Comparison of ENCODE assay signal across 1 cellular context in genomic region chr1:12176298-12177118, GRCh38.
TF ChIP-seq lines count a peak whose summit lies in the region.

No MANE protein-coding gene starts in this region.

TF ChIP-seq in HepG2, 621 proteins besides CTCF, POLR2A, EP300 and RAD21:
- peak; percentile 61; the same call in 1 of the 2 replicates for TF ChIP-seq ZNF629 (CRISPR knock-in tag; conservative IDR thresholded peaks at IDR 0.05)
- peak; percentile 69; the same call in 1 of the 2 replicates for TF ChIP-seq ZNF770 (CRISPR knock-in tag; IDR thresholded peaks at IDR 0.05)
- TF ChIP-seq MAFK (conservative IDR thresholded peaks at IDR 0.05 in 1 of 2, IDR thresholded peaks at IDR 0.05 in 1 of 2; ENCODE audit: low read length in 2 of 2): no peak
- TF ChIP-seq, protein P1, sequence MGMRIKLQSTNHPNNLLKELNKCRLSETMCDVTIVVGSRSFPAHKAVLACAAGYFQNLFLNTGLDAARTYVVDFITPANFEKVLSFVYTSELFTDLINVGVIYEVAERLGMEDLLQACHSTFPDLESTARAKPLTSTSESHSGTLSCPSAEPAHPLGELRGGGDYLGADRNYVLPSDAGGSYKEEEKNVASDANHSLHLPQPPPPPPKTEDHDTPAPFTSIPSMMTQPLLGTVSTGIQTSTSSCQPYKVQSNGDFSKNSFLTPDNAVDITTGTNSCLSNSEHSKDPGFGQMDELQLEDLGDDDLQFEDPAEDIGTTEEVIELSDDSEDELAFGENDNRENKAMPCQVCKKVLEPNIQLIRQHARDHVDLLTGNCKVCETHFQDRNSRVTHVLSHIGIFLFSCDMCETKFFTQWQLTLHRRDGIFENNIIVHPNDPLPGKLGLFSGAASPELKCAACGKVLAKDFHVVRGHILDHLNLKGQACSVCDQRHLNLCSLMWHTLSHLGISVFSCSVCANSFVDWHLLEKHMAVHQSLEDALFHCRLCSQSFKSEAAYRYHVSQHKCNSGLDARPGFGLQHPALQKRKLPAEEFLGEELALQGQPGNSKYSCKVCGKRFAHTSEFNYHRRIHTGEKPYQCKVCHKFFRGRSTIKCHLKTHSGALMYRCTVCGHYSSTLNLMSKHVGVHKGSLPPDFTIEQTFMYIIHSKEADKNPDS (CRISPR knock-in tag; IDR thresholded peaks at IDR 0.05): no peak
TF ChIP-seq in HepG2: peak in this region for 2.
